12 cellular contexts compared by ENCODE assay signal in the genomic region with DNA sequence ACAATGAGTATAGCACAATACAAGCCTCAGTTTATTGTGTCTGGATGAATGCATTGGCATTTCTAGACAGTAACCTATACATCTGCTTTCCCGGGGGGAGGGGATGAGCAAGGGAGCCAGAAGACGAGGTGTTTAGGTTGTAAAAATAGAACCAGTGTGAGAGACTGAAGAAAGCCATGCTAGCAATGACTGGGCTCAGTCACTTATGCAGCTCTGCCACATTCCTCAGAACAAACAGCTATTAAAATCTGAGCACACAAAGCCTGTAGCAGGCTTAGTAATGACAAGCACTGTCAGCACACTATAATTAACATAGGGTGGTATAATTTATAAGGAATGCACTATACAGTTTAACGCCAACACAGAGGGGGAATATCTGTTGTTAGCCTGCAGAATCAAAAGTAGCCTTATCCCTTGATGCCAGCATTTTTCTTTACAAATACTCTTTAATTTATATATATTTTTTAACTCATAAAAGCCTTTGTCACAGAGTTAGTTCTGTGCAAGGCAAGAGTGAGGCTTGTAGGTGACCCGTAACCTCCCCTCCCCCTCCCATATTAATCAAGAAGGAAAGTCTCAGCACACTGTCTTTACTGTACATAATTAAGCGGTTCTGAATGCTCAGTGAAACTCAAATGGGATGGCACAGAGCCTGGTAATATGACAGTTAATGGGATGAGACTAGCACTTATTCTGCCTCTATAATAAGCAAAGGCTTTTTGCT.
DNase-seq lines count a peak whose midpoint lies in the region; ATAC-seq and TF ChIP-seq lines count a peak whose summit lies in the region.
"Had no signal": no experiment of that assay in that cellular context is flagged by ENCODE, and none has a peak within 500 bp of the region (broad histone marks: within the 10 kb centered on the region; RNA-seq: fewer than 3 reads in every experiment).

No MANE protein-coding gene starts in this region.

- no peaks in the 10 kb centered on the region for H3K9me3 Mint-ChIP-seq in natural killer cell treated with Interleukin-12 subunit alpha and Interleukin-12 subunit beta and Interleukin-15 and Interleukin-18, amount 100 ng/mL, for 72 hours

- no peaks in the 10 kb centered on the region for H3K36me3 ChIP-seq in HUES48 (ENCODE audit: control insufficient read depth, insufficient read depth, low read length)
- H3K36me3 ChIP-seq in WERI-Rb-1, result no peaks in the 10 kb centered on the region
- H3K36me3 ChIP-seq: pancreas had no signal

- H3K9ac ChIP-seq in HUES48 (ENCODE audit: low read depth, low read length), result no peak overlapping the region

- H3K9me3 ChIP-seq in HUES48 (ENCODE audit: control insufficient read depth, insufficient read depth, low read length) (no peaks in the 10 kb centered on the region), WERI-Rb-1 (ENCODE audit: severe bottlenecking) (no peaks in the 10 kb centered on the region)
- H3K9me3 ChIP-seq: pancreas had no signal

- H3K4me1 ChIP-seq in HUES48 (ENCODE audit: control insufficient read depth, insufficient read depth, low read length), result peaks cover 68% of the 10 kb centered on the region
- H3K4me1 ChIP-seq: pancreas had no signal

- no peaks in the 10 kb centered on the region for H3K27me3 Mint-ChIP-seq in natural killer cell treated with Interleukin-12 subunit alpha and Interleukin-12 subunit beta and Interleukin-15 and Interleukin-18, amount 100 ng/mL, for 72 hours

- H3K36me3 Mint-ChIP-seq in natural killer cell treated with Interleukin-12 subunit alpha and Interleukin-12 subunit beta and Interleukin-15 and Interleukin-18, amount 100 ng/mL, for 72 hours, result no peaks in the 10 kb centered on the region
- H3K36me3 Mint-ChIP-seq: CD14-positive monocyte had no signal

- H3K27me3 ChIP-seq in HUES48 (ENCODE audit: control insufficient read depth, insufficient read depth, low read length), result no peaks in the 10 kb centered on the region
- no peaks in the 10 kb centered on the region for H3K27me3 ChIP-seq in WERI-Rb-1 (ENCODE audit: insufficient read depth, low read depth, severe bottlenecking)
- H3K27me3 ChIP-seq: pancreas had no signal

- no peak overlapping the region for H3K27ac Mint-ChIP-seq in natural killer cell treated with Interleukin-12 subunit alpha and Interleukin-12 subunit beta and Interleukin-15 and Interleukin-18, amount 100 ng/mL, for 72 hours
- H3K27ac Mint-ChIP-seq: CD14-positive monocyte had no signal

- no peak overlapping the region for H3K4me3 Mint-ChIP-seq in natural killer cell treated with Interleukin-12 subunit alpha and Interleukin-12 subunit beta and Interleukin-15 and Interleukin-18, amount 100 ng/mL, for 72 hours
- H3K4me3 Mint-ChIP-seq: CD14-positive monocyte had no signal

- peak overlapping the region; percentile 44 for H3K27ac ChIP-seq in HUES48 (ENCODE audit: low read depth, low read length)
- no peak overlapping the region for H3K27ac ChIP-seq in WERI-Rb-1
- H3K27ac ChIP-seq: coronary artery, pancreas had no signal

- TF ChIP-seq CTCF in AG10803 (conservative IDR thresholded peaks at IDR 0.05; ENCODE audit: low read length) (no peak), WERI-Rb-1 (IDR thresholded peaks at IDR 0.05; ENCODE audit: low read depth, low read length) (no peak)

- no peaks in the 10 kb centered on the region for H3K4me1 Mint-ChIP-seq in natural killer cell treated with Interleukin-12 subunit alpha and Interleukin-12 subunit beta and Interleukin-15 and Interleukin-18, amount 100 ng/mL, for 72 hours (ENCODE audit: low read depth in 2 of 2)

- no peak for ATAC-seq in natural killer cell treated with Interleukin-12 subunit alpha and Interleukin-12 subunit beta and Interleukin-15 and Interleukin-18, amount 100 ng/mL, for 72 hours
- ATAC-seq: pancreas had no signal

- H3K4me3 ChIP-seq in AG10803 (ENCODE audit: low read length) (no peak overlapping the region), HUES48 (ENCODE audit: low read depth, low read length) (no peak overlapping the region), WERI-Rb-1 (ENCODE audit: low read depth, low read length) (no peak overlapping the region)
- H3K4me3 ChIP-seq: coronary artery, pancreas had no signal

- DNase-seq in AG10803 (ENCODE audit: low read depth) (peak; percentile 58), SHP77 (lab: John Stamatoyannopoulos, UW) (peak; percentile 21 to 22), inferior parietal cortex (ENCODE audit: extremely low spot score) (peak; percentile 38), WERI-Rb-1 (no peak), SKM-1 treated with dmso at 0.1 percent for 144 hours (lab: John Stamatoyannopoulos, UW; ENCODE audit: unreplicated experiment) (no peak)
- DNase-seq in natural killer cell treated with Interleukin-12 subunit alpha and Interleukin-12 subunit beta and Interleukin-15 and Interleukin-18, amount 100 ng/mL, for 72 hours (ENCODE audit: low spot score), result no peak
- no peak for DNase-seq in activated CD8-positive, alpha-beta memory T cell treated with anti-CD3 and anti-CD28 coated beads, Interleukin-2, amount 50 U/mL, for 48 hours
- DNase-seq: activated effector memory CD4-positive, alpha-beta T cell treated with Interleukin-2 at 50 U/mL for 16 hours; pancreas had no signal

Comparison
In these comparisons a context has a peak if more than half of its experiments do, and no peak if none do; other contexts are left out.
1. DNase-seq: peak in AG10803 (single experiment), SHP77 (2 of 2) and inferior parietal cortex (single experiment); none in natural killer cell treated with Interleukin-12 subunit alpha and Interleukin-12 subunit beta and Interleukin-15 and Interleukin-18, amount 100 ng/mL, for 72 hours (single experiment), WERI-Rb-1 (single experiment), activated CD8-positive, alpha-beta memory T cell treated with anti-CD3 and anti-CD28 coated beads, Interleukin-2, amount 50 U/mL, for 48 hours (single experiment) and SKM-1 treated with dmso at 0.1 percent for 144 hours (single experiment).